ENCODE assay signal across 20 cellular contexts in the genomic region with DNA sequence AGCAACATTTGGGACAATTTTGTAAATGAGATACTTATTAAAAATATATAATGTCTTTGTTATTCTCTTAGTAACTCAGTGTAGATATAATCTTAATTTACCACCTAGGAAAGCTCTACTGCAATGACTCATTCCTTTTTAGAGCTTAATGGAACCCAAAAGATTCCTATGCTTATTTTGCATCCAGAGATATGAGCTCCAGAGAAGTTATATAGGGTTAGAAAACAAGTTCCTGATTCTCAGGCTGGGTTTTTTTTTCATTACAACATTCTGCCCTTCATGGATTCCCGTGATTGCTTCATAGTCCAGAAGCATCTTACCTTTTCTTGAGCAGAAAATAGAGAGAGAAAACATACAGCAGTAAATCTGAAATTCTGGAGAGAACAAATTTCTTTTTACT. TPM values are rescaled to one million over a fixed set of nuclear protein-coding genes. Genes with fewer than 3 reads are reported as not detected.
DNase-seq lines count a peak whose midpoint lies in the region; ATAC-seq, FAIRE-seq and TF ChIP-seq lines count a peak whose summit lies in the region.
"Had no signal": no experiment of that assay in that cellular context is flagged by ENCODE, and none has a peak within 500 bp of the region (broad histone marks: within the 10 kb centered on the region; RNA-seq: fewer than 3 reads in every experiment).

No MANE protein-coding gene starts in this region.

- no peak overlapping the region for H3K4ac ChIP-seq in H9 (ENCODE audit: low read depth, low read length)

- POLR2A ChIA-PET in PC-3 (lab: Charles Lee; ENCODE audit: unreplicated experiment) = interaction anchor here (0.6 to 1.3 kb wide), 11 partner anchors 13 to 435 kb away, joined by 3 to 10 read pairs (median 3); a partner anchor contains a TSS
- POLR2A ChIA-PET in K562 (lab: Yijun Ruan, JAX) = interaction anchor here (0.7 kb wide), 1 partner anchor 177 kb away, joined by 3 read pairs; no protein-coding TSS in a partner anchor

- WGBS in K562 (ENCODE audit: insufficient coverage, low coverage, missing lambda C conversion rate) = 10% methylated on average over 1 of the region's 1 CpG
- WGBS in smooth muscle cell (ENCODE audit: low lambda C conversion rate) = 70% methylated on average over 1 of the region's 1 CpG
- WGBS in spleen, 5 donors = 48 to 79% (median 60%) methylated on average over 1 of the region's 1 CpG
- WGBS in H9 (ENCODE audit: extremely low coverage, insufficient read length, low lambda C conversion rate) = no CpG with 5 or more reads among the region's 1 CpG

- H3K4me1 Mint-ChIP-seq in H9 = peaks cover 10 to 11% of the 10 kb centered on the region in 2 experiments
- H3K4me1 Mint-ChIP-seq: CD8-positive, alpha-beta memory T cell had no signal

- H2BK5ac ChIP-seq in H9 (ENCODE audit: insufficient read length, low read length) = no peak overlapping the region

- H4K20me1 ChIP-seq in PC-3 (ENCODE audit: low read length) (no peaks in the 10 kb centered on the region), K562 (replicated peaks; ENCODE audit: control insufficient read depth, insufficient read depth, low read length) (no peaks in the 10 kb centered on the region), smooth muscle cell (ENCODE audit: low read depth) (no peaks in the 10 kb centered on the region), H9 (ENCODE audit: control insufficient read depth, insufficient read depth, insufficient read length) (no peaks in the 10 kb centered on the region)

- H3K9me3 ChIP-seq in PC-3 (ENCODE audit: low read length) = no peaks in the 10 kb centered on the region
- H3K9me3 ChIP-seq in K562 (replicated peaks; ENCODE audit: control insufficient read depth, insufficient read depth, low read depth, low read length) = no peaks in the 10 kb centered on the region
- no peaks in the 10 kb centered on the region for H3K9me3 ChIP-seq in smooth muscle cell (replicated peaks; ENCODE audit: low read depth)
- no peaks in the 10 kb centered on the region for H3K9me3 ChIP-seq in spleen
- no peaks in the 10 kb centered on the region for H3K9me3 ChIP-seq in H9 (ENCODE audit: control insufficient read depth, low read depth, low read length)
- H3K9me3 ChIP-seq: MG63 had no signal

- H2AK5ac ChIP-seq in H9 (ENCODE audit: insufficient read length, low read length) = no peak overlapping the region

- no peak overlapping the region for H3T11ph ChIP-seq in H9 (ENCODE audit: low read length)

- no peak for FAIRE-seq in K562 (lab: Jason Lieb, UNC)
- FAIRE-seq: D721Med, H54 had no signal

- DNase-seq in SKM-1 (lab: John Stamatoyannopoulos, UW; ENCODE audit: unreplicated experiment) (peak; percentile 7), SKM-1 treated with dmso at 0.1 percent for 144 hours (lab: John Stamatoyannopoulos, UW; ENCODE audit: unreplicated experiment) (no peak), PC-3 (peak; percentile 50), K562 (ENCODE audit: extremely low read depth in 1 of 4, low spot score in 3 of 4) (no peak), smooth muscle cell (lab: John Stamatoyannopoulos, UW; ENCODE audit: unreplicated experiment) (no peak), spleen (no peak), H9 (no peak)
- no peak for DNase-seq in activated CD4-positive, alpha-beta T cell treated with anti-CD3 and anti-CD28 coated beads, Interleukin-2, amount 50 U/mL, for 1 hour
- DNase-seq: C1 segment of cervical spinal cord; CD8-positive, alpha-beta memory T cell; DMS79 treated with DMSO at 0.1 percent for 48 hours; Karpas-422; MG63; NCI-H1694; SW 1271 had no signal

- H3K4me3 ChIP-seq in PC-3 (ENCODE audit: low read length) (no peak overlapping the region), K562 (no peak overlapping the region), smooth muscle cell (no peak overlapping the region), spleen (no peak overlapping the region)
- H3K4me3 ChIP-seq: MG63 had no signal

- intact Hi-C loops in PC-3 (cut with micrococcal nuclease) (loop anchor here (2.0 to 5.0 kb wide), 4 partner anchors 162 to 415 kb away; a partner anchor contains a TSS), K562 (cut with micrococcal nuclease) (no loop called here), spleen (cut with DNase I; ENCODE audit: low total_unique reads) (no loop called here)

- BruUV-seq in PC-3 (replicated peaks; lab: Mats Ljungman, UMichigan) = no TSS peak
- BruUV-seq in K562 (replicated peaks; lab: Mats Ljungman, UMichigan) = no TSS peak

- H3K27ac Mint-ChIP-seq in H9 = no peak overlapping the region
- H3K27ac Mint-ChIP-seq: CD8-positive, alpha-beta memory T cell had no signal

- no peak for TF ChIP-seq EP300 in K562 (IDR thresholded peaks at IDR 0.05; ENCODE audit: low read length)

- H3K14ac ChIP-seq in H9 (ENCODE audit: insufficient read depth, low read length) = no peak overlapping the region

- H3K4me2 ChIP-seq in PC-3 (ENCODE audit: low read length) (peak overlapping the region; percentile 54), K562 (ENCODE audit: insufficient read depth, low read length) (no peak overlapping the region), smooth muscle cell (no peak overlapping the region), H9 (ENCODE audit: insufficient read depth, insufficient read length, low read length) (no peak overlapping the region)

- TF ChIP-seq POLR2A in K562 (conservative IDR thresholded peaks at IDR 0.05) = no peak
- no peak for TF ChIP-seq POLR2A in spleen (IDR thresholded peaks at IDR 0.05)

- H3K27me3 ChIP-seq in PC-3 (ENCODE audit: low read length) = no peaks in the 10 kb centered on the region
- H3K27me3 ChIP-seq in K562 (ENCODE audit: control insufficient read depth in 2 of 2, insufficient read depth in 2 of 2, low read length in 2 of 2) = no peaks in the 10 kb centered on the region
- H3K27me3 ChIP-seq in smooth muscle cell (ENCODE audit: low read depth) = no peaks in the 10 kb centered on the region
- H3K27me3 ChIP-seq in spleen (replicated peaks in 1 of 7) = no peaks in the 10 kb centered on the region
- H3K27me3 ChIP-seq in H9 (ENCODE audit: insufficient read depth, low read length) = no peaks in the 10 kb centered on the region
- H3K27me3 ChIP-seq: MG63 had no signal

- no peak overlapping the region for H4K91ac ChIP-seq in H9 (ENCODE audit: insufficient read length, low read depth, low read length)

- H3K27me3 Mint-ChIP-seq in H9 (ENCODE audit: low read depth) = no peaks in the 10 kb centered on the region
- H3K27me3 Mint-ChIP-seq: CD8-positive, alpha-beta memory T cell had no signal

- H3K9me1 ChIP-seq in K562 (ENCODE audit: control insufficient read depth, insufficient read depth, low read length) = no peaks in the 10 kb centered on the region

- no peak overlapping the region for H2BK12ac ChIP-seq in H9 (ENCODE audit: insufficient read length, low read depth, low read length)

- no peaks in the 10 kb centered on the region for H3K9me3 Mint-ChIP-seq in H9

- H3F3A ChIP-seq in PC-3 (ENCODE audit: low read length, unreplicated experiment) (peaks cover 45% of the 10 kb centered on the region), smooth muscle cell (ENCODE audit: low read depth) (no peaks in the 10 kb centered on the region)

- H3K27ac ChIP-seq in PC-3 (ENCODE audit: low read length) = peak overlapping the region; percentile 96
- H3K27ac ChIP-seq in K562 (ENCODE audit: extremely low read depth, low read depth, low read length) = no peak overlapping the region
- H3K27ac ChIP-seq in smooth muscle cell (ENCODE audit: low read depth) = peak overlapping the region; percentile 37
- no peak overlapping the region for H3K27ac ChIP-seq in spleen
- H3K27ac ChIP-seq in H9 (ENCODE audit: insufficient read length, low read depth, low read length) = no peak overlapping the region
- H3K27ac ChIP-seq: RWPE1 had no signal

- H3K23ac ChIP-seq in H9 (ENCODE audit: insufficient read length, low read depth, low read length) = no peak overlapping the region

- ATAC-seq in PC-3 = no peak
- no peak for ATAC-seq in K562

- H2BK120ac ChIP-seq in H9 (ENCODE audit: low read depth, low read length, poor library complexity, severe bottlenecking) = no peak overlapping the region

- H3K4me3 Mint-ChIP-seq in H9 = no peak overlapping the region
- H3K4me3 Mint-ChIP-seq: CD8-positive, alpha-beta memory T cell had no signal

- H3K9ac ChIP-seq in PC-3 (ENCODE audit: low read length) (peak overlapping the region; percentile 90), K562 (ENCODE audit: insufficient read depth in 1 of 2, low read depth in 2 of 2, low read length in 2 of 2) (no peak overlapping the region), smooth muscle cell (ENCODE audit: low read depth) (no peak overlapping the region), H9 (ENCODE audit: extremely low read depth, insufficient read length, low read length) (no peak overlapping the region)

- no peaks in the 10 kb centered on the region for H3K23me2 ChIP-seq in H9 (ENCODE audit: insufficient read length, low read depth, low read length, poor library complexity, severe bottlenecking)

- no peak overlapping the region for H2AFZ ChIP-seq in PC-3 (ENCODE audit: low read length)
- no peak overlapping the region for H2AFZ ChIP-seq in K562 (ENCODE audit: low read depth, low read length)
- no peak overlapping the region for H2AFZ ChIP-seq in smooth muscle cell (ENCODE audit: low read depth)
- no peak overlapping the region for H2AFZ ChIP-seq in H9 (ENCODE audit: low read length)

- in situ Hi-C loops in K562 (cut with MboI) = no loop called here

- CTCF ChIA-PET in PC-3 (lab: Charles Lee) = interaction anchor here (0.6 to 1.5 kb wide), 3 partner anchors 43 to 182 kb away, joined by 3 to 8 read pairs (median 7); no protein-coding TSS in a partner anchor
- CTCF ChIA-PET in K562 (lab: Yijun Ruan, JAX; ENCODE audit: low intra/inter-chr PET ratio) = interaction anchor here (0.7 kb wide), 1 partner anchor 10 kb away, joined by 3 read pairs; no protein-coding TSS in a partner anchor

- H2BK15ac ChIP-seq in H9 (ENCODE audit: low read depth, low read length) = no peak overlapping the region

- no peak overlapping the region for H2BK20ac ChIP-seq in H9 (ENCODE audit: low read depth, low read length, poor library complexity, severe bottlenecking)

- no peak for TF ChIP-seq RAD21 in K562 (CRISPR knock-in tag; conservative IDR thresholded peaks at IDR 0.05 in 1 of 2, IDR thresholded peaks at IDR 0.05 in 1 of 2)

- H3K56ac ChIP-seq in H9 (ENCODE audit: insufficient read length, low read depth, low read length) = no peak overlapping the region

- H3K36me3 ChIP-seq in PC-3 (ENCODE audit: low read depth, low read length) = no peaks in the 10 kb centered on the region
- H3K36me3 ChIP-seq in K562 (ENCODE audit: control insufficient read depth, insufficient read depth, low read length) = no peaks in the 10 kb centered on the region
- no peaks in the 10 kb centered on the region for H3K36me3 ChIP-seq in smooth muscle cell (ENCODE audit: low read depth)
- H3K36me3 ChIP-seq in spleen = no peaks in the 10 kb centered on the region
- H3K36me3 ChIP-seq: MG63 had no signal

- no peaks in the 10 kb centered on the region for H3K79me1 ChIP-seq in H9 (ENCODE audit: insufficient read depth, low read depth, low read length, poor library complexity, severe bottlenecking)

- no peaks in the 10 kb centered on the region for H3K9me2 ChIP-seq in PC-3 (replicated peaks; ENCODE audit: low read length)

- no peak overlapping the region for H4K5ac ChIP-seq in H9 (ENCODE audit: insufficient read length, low read depth, low read length)

- H4K8ac ChIP-seq in H9 (replicated peaks; ENCODE audit: insufficient read length, low read depth, low read length) = no peak overlapping the region

- TF ChIP-seq CTCF in PC-3 (conservative IDR thresholded peaks at IDR 0.05; ENCODE audit: low read depth, low read length) (no peak), K562 (IDR thresholded peaks at IDR 0.05 in 2 of 3, conservative IDR thresholded peaks at IDR 0.05 in 1 of 3; ENCODE audit: insufficient read depth in 2 of 3, low read depth in 1 of 3, low read length in 3 of 3) (no peak), smooth muscle cell (IDR thresholded peaks at IDR 0.05; ENCODE audit: borderline replicate concordance, insufficient read depth, poor library complexity, severe bottlenecking) (no peak), spleen (IDR thresholded peaks at IDR 0.05 in 8 of 11, conservative IDR thresholded peaks at IDR 0.05 in 3 of 11) (no peak), H9 (conservative IDR thresholded peaks at IDR 0.05) (no peak)

- peaks cover 76% of the 10 kb centered on the region for H3K4me1 ChIP-seq in PC-3 (ENCODE audit: insufficient read depth, low read length)
- H3K4me1 ChIP-seq in K562 (replicated peaks in 1 of 2; ENCODE audit: control insufficient read depth in 2 of 2, insufficient read depth in 2 of 2, low read length in 2 of 2) = no peaks in the 10 kb centered on the region
- no peaks in the 10 kb centered on the region for H3K4me1 ChIP-seq in smooth muscle cell (ENCODE audit: low read depth)
- H3K4me1 ChIP-seq in spleen = no peaks in the 10 kb centered on the region
- H3K4me1 ChIP-seq in H9 (ENCODE audit: insufficient read depth, low read length) = no peaks in the 10 kb centered on the region; the same call in 1 of the 2 replicates

- H3K18ac ChIP-seq in H9 (ENCODE audit: insufficient read length, low read depth, low read length) = no peak overlapping the region

- no peaks in the 10 kb centered on the region for H3K36me3 Mint-ChIP-seq in H9 (ENCODE audit: insufficient read depth in 1 of 3, low read depth in 3 of 3)
- H3K36me3 Mint-ChIP-seq: CD8-positive, alpha-beta memory T cell had no signal

- H3K79me2 ChIP-seq in PC-3 (ENCODE audit: low read length) (no peaks in the 10 kb centered on the region), K562 (ENCODE audit: control insufficient read depth, insufficient read depth, low read length) (no peaks in the 10 kb centered on the region), smooth muscle cell (ENCODE audit: low read depth) (no peaks in the 10 kb centered on the region), H9 (ENCODE audit: insufficient read depth, low read length) (no peaks in the 10 kb centered on the region)

RNA-seq across cellular contexts. Expression of a gene that starts 57.9 kb away (rescaled TPM):
- total RNA-seq in PC-3 (2014; rRNA removed) (360 and 477 TPM in 2 replicates), K562 (2014; rRNA removed) (1.8 and 2.2 TPM in 2 replicates), K562 (2014; rRNA removed; fragmentation: Illumina TruSeq; extraction: Trizol) (4.8 and 6.2 TPM in 2 replicates), K562 (2015; rRNA removed; fragmentation: Illumina TruSeq; extraction: Trizol) (1.0 and 1.6 TPM in 2 replicates), K562 (2021) (3.2 and 3.3 TPM in 2 replicates), smooth muscle cell (28.7 and 37.9 TPM in 2 replicates), spleen (10 to 100 TPM in 2 of 7 donors, 1 to 10 TPM in 1, under 1 TPM in 4; 0.28 to 28.4 (median 0.94) TPM), H9 (2021) (not detected in 2 replicates)
- 5.3 and 6.5 TPM in 2 replicates for total RNA-seq in K562 (2011; cell fraction: chromatin; rRNA removed; ENCODE audit: low replicate concordance)
- 5.8 and 9.7 TPM in 2 replicates for total RNA-seq in K562 (2011; cell fraction: nucleolus; rRNA removed)
- 6.0 and 11.8 TPM in 2 replicates for total RNA-seq in K562 (2011; cell fraction: nucleoplasm; rRNA removed)
- polyA plus RNA-seq in K562 (2011; rRNA removed) (3.4 and 7.7 TPM in 2 replicates), K562 (2014; fragmentation: Illumina TruSeq; extraction: Trizol) (2.9 and 3.3 TPM in 2 replicates), K562 (2014; fragmentation: Nextera tagmentation; extraction: Ambion mirVana) (1 to 10 TPM; 5.8 to 6.9 TPM), K562 (2014; rRNA removed) (2.5 and 2.8 TPM in 2 replicates), smooth muscle cell (8.7 and 10.2 TPM in 2 replicates), spleen (1 to 10 TPM in 1 of 3 donors, under 1 TPM in 2; 0.59 to 3.7 (median 0.61) TPM)
- polyA plus RNA-seq in K562 (2011; cell fraction: cytosol; rRNA removed) = 1.00 and 1.1 TPM in 2 replicates
- 6.8 and 9.9 TPM in 2 replicates for polyA plus RNA-seq in K562 (2011; cell fraction: nucleus; rRNA removed)
- 8.8 and 15.3 TPM in 2 replicates for polyA plus RNA-seq in K562 (2012)
- polyA minus RNA-seq in K562 (2011; rRNA and poly(A)+ RNA removed) = 5.1 and 7.4 TPM in 2 replicates
- 3.6 and 6.0 TPM in 2 replicates for polyA minus RNA-seq in K562 (2011; cell fraction: cytosol; rRNA and poly(A)+ RNA removed)
- polyA minus RNA-seq in K562 (2011; cell fraction: nucleus; rRNA and poly(A)+ RNA removed) = 4.9 and 5.5 TPM in 2 replicates
- total RNA-seq: G401, OCI-LY7 had no signal
- polyA plus RNA-seq: CD8-positive, alpha-beta memory T cell had no signal

Comparison
In these comparisons a context has a peak if more than half of its experiments do, and no peak if none do; other contexts are left out.
1. DNase-seq: peak in SKM-1 (single experiment) and PC-3 (single experiment); none in SKM-1 treated with dmso at 0.1 percent for 144 hours (single experiment), K562 (0 of 4), smooth muscle cell (single experiment), spleen (single experiment), H9 (single experiment) and activated CD4-positive, alpha-beta T cell treated with anti-CD3 and anti-CD28 coated beads, Interleukin-2, amount 50 U/mL, for 1 hour (single experiment).
2. H3K27ac ChIP-seq: peak in PC-3 (single experiment) and smooth muscle cell (single experiment); none in K562 (single experiment), spleen (0 of 8) and H9 (single experiment).